Comparison of ENCODE assay signal across 7 cellular contexts in genomic region chr11:69638941-69639681, GRCh38. TPM values are rescaled to one million over a fixed set of nuclear protein-coding genes. Genes with fewer than 3 reads are reported as not detected.
A peak's percentile ranks its signal among the peaks of the same experiment; 100 is the strongest.
DNase-seq lines count a peak whose midpoint lies in the region; ATAC-seq and TF ChIP-seq lines count a peak whose summit lies in the region.

No MANE protein-coding gene starts in this region.

- H3K9ac ChIP-seq in duodenal mucosa (ENCODE audit: low read depth in 1 of 2, low read length in 2 of 2) = peak overlapping the region in 1 of 2 donors; percentile 49

- no peaks in the 10 kb centered on the region for H3K9me3 Mint-ChIP-seq in IgD-negative memory B cell
- H3K9me3 Mint-ChIP-seq in stimulated activated memory B cell treated with anti-CD40 and anti-IgM and Interleukin-4, amounts not matched to agents 10 μg/mL and 1 μg/mL and 100 μg/mL, for 72 hours = no peaks in the 10 kb centered on the region

- H3K27ac ChIP-seq in RWPE2 (ENCODE audit: poor library complexity, severe bottlenecking) (peak overlapping the region; percentile 89), duodenal mucosa (ENCODE audit: low read depth, low read length) (no peak overlapping the region)

- TF ChIP-seq CTCF in RWPE2 (IDR thresholded peaks at IDR 0.05; ENCODE audit: poor library complexity, severe bottlenecking) = no peak

- DNase-seq in ELF-1 (ENCODE audit: low read depth, low spot score) (peak; percentile 98), RWPE2 (ENCODE audit: low spot score) (peak; percentile 96), left lobe of liver (ENCODE audit: low spot score) (peak; percentile 94)

- H3K4me1 ChIP-seq in RWPE2 (ENCODE audit: insufficient read depth, poor library complexity, severe bottlenecking) (peaks cover 9% of the 10 kb centered on the region), duodenal mucosa (ENCODE audit: control insufficient read depth in 1 of 2, insufficient read depth in 2 of 2, low read length in 2 of 2) (peaks cover 37 to 49% of the 10 kb centered on the region in 2 donors)

- peak overlapping the region in 1 of 3 donors; percentile 83 for H3K27ac Mint-ChIP-seq in IgD-negative memory B cell
- H3K27ac Mint-ChIP-seq in stimulated activated memory B cell treated with anti-CD40 and anti-IgM and Interleukin-4, amounts not matched to agents 10 μg/mL and 1 μg/mL and 100 μg/mL, for 72 hours = peak overlapping the region; percentile 54

- H3K9me3 ChIP-seq in RWPE2 (ENCODE audit: severe bottlenecking) (no peaks in the 10 kb centered on the region), duodenal mucosa (ENCODE audit: control insufficient read depth in 1 of 2, low read length in 2 of 2) (no peaks in the 10 kb centered on the region)

- peaks cover 7 to 22% (median 17%) of the 10 kb centered on the region in 3 donors for H3K4me1 Mint-ChIP-seq in IgD-negative memory B cell
- H3K4me1 Mint-ChIP-seq in stimulated activated memory B cell treated with anti-CD40 and anti-IgM and Interleukin-4, amounts not matched to agents 10 μg/mL and 1 μg/mL and 100 μg/mL, for 72 hours = peaks cover 43% of the 10 kb centered on the region

- H3K4me3 Mint-ChIP-seq in IgD-negative memory B cell = peak overlapping the region in 3 of 4 donors; percentile 50 to 94 (median 66)
- peak overlapping the region; percentile 56 for H3K4me3 Mint-ChIP-seq in stimulated activated memory B cell treated with anti-CD40 and anti-IgM and Interleukin-4, amounts not matched to agents 10 μg/mL and 1 μg/mL and 100 μg/mL, for 72 hours

- peak; percentile 61 for ATAC-seq in RWPE2 (ENCODE audit: low read depth)
- ATAC-seq in left lobe of liver = peak; percentile 58
- ATAC-seq in stimulated activated memory B cell treated with anti-CD40 and anti-IgM and Interleukin-4, amounts not matched to agents 10 μg/mL and 1 μg/mL and 100 μg/mL, for 72 hours = no peak
- ATAC-seq in HG03135 (IDR thresholded peaks at IDR 0.05; ENCODE audit: unreplicated experiment) = no peak

- H3K27me3 ChIP-seq in RWPE2 (ENCODE audit: insufficient read depth, poor library complexity, severe bottlenecking) = no peaks in the 10 kb centered on the region
- peaks cover 4 to 17% of the 10 kb centered on the region in 2 donors for H3K27me3 ChIP-seq in duodenal mucosa (ENCODE audit: control insufficient read depth in 1 of 2, insufficient read depth in 2 of 2, low read length in 2 of 2)

- H3K36me3 Mint-ChIP-seq in IgD-negative memory B cell = peaks cover 1% of the 10 kb centered on the region
- H3K36me3 Mint-ChIP-seq in stimulated activated memory B cell treated with anti-CD40 and anti-IgM and Interleukin-4, amounts not matched to agents 10 μg/mL and 1 μg/mL and 100 μg/mL, for 72 hours = no peaks in the 10 kb centered on the region

- H3K27me3 Mint-ChIP-seq in IgD-negative memory B cell = peaks cover 44% of the 10 kb centered on the region
- H3K27me3 Mint-ChIP-seq in stimulated activated memory B cell treated with anti-CD40 and anti-IgM and Interleukin-4, amounts not matched to agents 10 μg/mL and 1 μg/mL and 100 μg/mL, for 72 hours = peaks cover 49% of the 10 kb centered on the region

- peaks cover 11% of the 10 kb centered on the region for H3K36me3 ChIP-seq in RWPE2 (ENCODE audit: low read depth)
- H3K36me3 ChIP-seq in duodenal mucosa (ENCODE audit: control insufficient read depth in 1 of 2, insufficient read depth in 2 of 2, low read length in 2 of 2) = peaks cover 3 to 5% of the 10 kb centered on the region in 2 donors

- H3K4me3 ChIP-seq in RWPE2 (ENCODE audit: severe bottlenecking) (peak overlapping the region; percentile 88), duodenal mucosa (ENCODE audit: low read depth in 1 of 2, low read length in 2 of 2) (peak overlapping the region; percentile 60 to 67)

RNA-seq across cellular contexts. Expression of gene CCND1, which starts 1.8 kb away (rescaled TPM):
- 9.6 TPM for polyA plus RNA-seq in IgD-negative memory B cell
- 82.6 TPM for total RNA-seq in left lobe of liver

RNA-seq across cellular contexts. Expression of gene LTO1, which starts 36.0 kb away (rescaled TPM):
- polyA plus RNA-seq in IgD-negative memory B cell = 14.0 TPM
- 7.6 TPM for total RNA-seq in left lobe of liver

Comparison
In these comparisons a context has a peak if more than half of its experiments do, and no peak if none do; other contexts are left out.
1. ATAC-seq: peak in RWPE2 (single experiment) and left lobe of liver (single experiment); none in stimulated activated memory B cell treated with anti-CD40 and anti-IgM and Interleukin-4, amounts not matched to agents 10 μg/mL and 1 μg/mL and 100 μg/mL, for 72 hours (single experiment) and HG03135 (single experiment).
2. Peak in every context shown above with its lines, with median percentiles within 50 percentile points of each other: DNase-seq.